Comparison of ENCODE assay signal across 8 cellular contexts in genomic region chr4:110196206-110196870, GRCh38. TPM values are rescaled to one million over a fixed set of nuclear protein-coding genes. Genes with fewer than 3 reads are reported as not detected.
DNase-seq lines count a peak whose midpoint lies in the region; ATAC-seq and TF ChIP-seq lines count a peak whose summit lies in the region.

No MANE protein-coding gene starts in this region.

- peak overlapping the region; percentile 96 for H3K4me3 ChIP-seq in NT2/D1 (ENCODE audit: insufficient read length, low read depth)
- H3K4me3 ChIP-seq in fibroblast of the aortic adventitia (ENCODE audit: low read depth, low read length): peak overlapping the region; percentile 88
- H3K4me3 ChIP-seq in thymus (ENCODE audit: low read length): peak overlapping the region; percentile 92

- no peaks in the 10 kb centered on the region for H3K27me3 Mint-ChIP-seq in nephron (ENCODE audit: low read depth)

- H3K9me3 Mint-ChIP-seq in nephron: no peaks in the 10 kb centered on the region

- H3K4me1 Mint-ChIP-seq in nephron: peaks cover 37% of the 10 kb centered on the region

- H3K4me1 ChIP-seq in NT2/D1 (ENCODE audit: insufficient read depth, insufficient read length) (no peaks in the 10 kb centered on the region), thymus (ENCODE audit: control insufficient read depth, insufficient read depth, low read length) (peaks cover 3% of the 10 kb centered on the region)

- TF ChIP-seq CTCF in fibroblast of the aortic adventitia (IDR thresholded peaks at IDR 0.05; ENCODE audit: insufficient read depth, low read length) (no peak), nephron (IDR thresholded peaks at IDR 0.05; ENCODE audit: unreplicated experiment in 3 of 3) (no peak)

- ATAC-seq in HG03064 (IDR thresholded peaks at IDR 0.05; ENCODE audit: low read depth, unreplicated experiment): peak; percentile 24

- peak overlapping the region; percentile 84 to 98 (median 97) for H3K27ac Mint-ChIP-seq in nephron

- H3K27ac ChIP-seq in thymus (ENCODE audit: low read depth): peak overlapping the region; percentile 91

- H3K9me3 ChIP-seq in NT2/D1 (ENCODE audit: insufficient read depth, low read length) (no peaks in the 10 kb centered on the region), thymus (ENCODE audit: control insufficient read depth) (peaks cover 2% of the 10 kb centered on the region)

- H3K36me3 Mint-ChIP-seq in nephron (ENCODE audit: low read depth): peaks cover 2% of the 10 kb centered on the region

- peak overlapping the region; percentile 89 to 98 (median 93) for H3K4me3 Mint-ChIP-seq in nephron

- WGBS in thymus: under 1% methylated on average over 58 of the region's 58 CpGs

- H3K36me3 ChIP-seq in NT2/D1 (ENCODE audit: insufficient read depth, insufficient read length, low read length): no peaks in the 10 kb centered on the region
- H3K36me3 ChIP-seq in thymus (ENCODE audit: control insufficient read depth, insufficient read depth): no peaks in the 10 kb centered on the region

- H3K9ac ChIP-seq in NT2/D1 (ENCODE audit: insufficient read length, low read depth): peak overlapping the region; percentile 93

- TF ChIP-seq POLR2A in GM18526 (IDR thresholded peaks at IDR 0.05; ENCODE audit: extremely low read depth, insufficient read length): peak; percentile 58

- DNase-seq in ACHN (peak; percentile 41), NT2/D1 (ENCODE audit: low read depth, low spot score) (no peak), fibroblast of the aortic adventitia (ENCODE audit: low read depth) (peak; percentile 28)
- DNase-seq in activated T-helper 9 cell treated with anti-CD3 and anti-CD28 coated beads, Interleukin-2, amount 50 U/mL, for 16 hours (ENCODE audit: low read depth): peak; percentile 30

- in situ Hi-C loops in ACHN (cut with HindIII; ENCODE audit: low pct_ligation_motif_present, low pct_unique_long_range_greater_than_20kb, low sequenced_read_pairs): no loop called here

- no peaks in the 10 kb centered on the region for H3K27me3 ChIP-seq in NT2/D1 (ENCODE audit: insufficient read depth, insufficient read length)
- no peaks in the 10 kb centered on the region for H3K27me3 ChIP-seq in thymus (ENCODE audit: control insufficient read depth, insufficient read depth)

RNA-seq across cellular contexts. Expression of gene ELOVL6, which starts 2.1 kb away (rescaled TPM):
- 18.2 and 23.0 TPM in 2 replicates for total RNA-seq in fibroblast of the aortic adventitia (ENCODE audit: low replicate concordance)
- polyA plus RNA-seq in thymus: 2.8 TPM
